26 cellular contexts compared by ENCODE assay signal in the genomic region with DNA sequence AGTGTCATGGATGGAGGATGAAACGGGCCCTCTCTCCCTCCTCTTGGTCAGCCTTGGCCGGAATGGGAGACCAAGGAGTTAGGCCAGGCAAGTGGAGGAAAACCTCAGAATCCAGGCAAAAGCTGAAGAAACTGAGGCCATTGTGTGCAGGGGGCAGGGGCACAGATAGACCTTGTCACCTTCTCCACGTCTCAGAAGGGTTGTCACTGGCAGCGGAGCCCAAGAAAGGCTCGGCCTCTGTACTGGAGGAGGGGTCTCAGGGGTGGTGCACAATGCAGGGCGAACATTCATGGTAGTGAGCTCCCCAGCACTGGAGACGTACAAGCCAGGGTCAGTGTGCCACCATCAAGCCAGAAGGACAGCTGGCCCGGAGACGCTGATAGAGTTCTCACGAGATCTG.
"Had no signal": no experiment of that assay in that cellular context is flagged by ENCODE, and none has a peak within 500 bp of the region (broad histone marks: within the 10 kb centered on the region; RNA-seq: fewer than 3 reads in every experiment).

No MANE protein-coding gene starts in this region.

- H3K27ac ChIP-seq: foreskin keratinocyte, skin epidermis, suprapubic skin, tibial artery, WERI-Rb-1 had no signal

- H3K4me1 ChIP-seq: foreskin keratinocyte, suprapubic skin, tibial artery had no signal

- H3K27me3 ChIP-seq: foreskin keratinocyte had no signal

- H3K4me1 Mint-ChIP-seq: activated T-helper 17 cell treated with anti-CD3 and anti-CD28 coated beads, Interleukin-2, amount 50 U/mL, for 72 hours; stimulated activated memory B cell treated with anti-CD40 and anti-IgM and Interleukin-4, amounts not matched to agents 10 μg/mL and 1 μg/mL and 100 μg/mL, for 72 hours; T-helper 17 cell had no signal

- H3K36me3 Mint-ChIP-seq: activated naive CD8-positive, alpha-beta T cell; naive thymus-derived CD4-positive, alpha-beta T cell; stimulated activated memory B cell treated with anti-CD40 and anti-IgM and Interleukin-4, amounts not matched to agents 10 μg/mL and 1 μg/mL and 100 μg/mL, for 72 hours had no signal

- ATAC-seq: activated CD4-positive, CD25-positive, alpha-beta regulatory T cell treated with anti-CD3 and anti-CD28 coated beads, Interleukin-2, amount 50 U/mL, for 24 hours; activated T-cell treated with anti-CD3 and anti-CD28 coated beads, Interleukin-2, amount 50 U/mL, for 4 hours; activated T-helper 17 cell treated with anti-CD3 and anti-CD28 coated beads, Interleukin-2, amount 50 U/mL, for 72 hours; esophagus mucosa; foreskin keratinocyte; left cardiac atrium; naive thymus-derived CD4-positive, alpha-beta T cell; sciatic nerve; SK-N-SH treated with all-trans-retinoic acid at 6 μM for 48 hours; stimulated activated memory B cell treated with anti-CD40 and anti-IgM and Interleukin-4, amounts not matched to agents 10 μg/mL and 1 μg/mL and 100 μg/mL, for 72 hours; T-helper 17 cell had no signal

- DNase-seq: activated CD4-positive, alpha-beta T cell treated with anti-CD3 and anti-CD28 coated beads for 48 hours; activated CD4-positive, alpha-beta T cell treated with anti-CD3 and anti-CD28 coated beads, Interleukin-2, amount 50 U/mL, for 48 hours; activated naive CD4-positive, alpha-beta T cell; activated T-cell treated with anti-CD3 and anti-CD28 coated beads, Interleukin-2, amount 50 U/mL, for 4 hours; anterior cingulate cortex; cerebellar nuclear complex; foreskin keratinocyte; left cardiac atrium; midbrain; naive thymus-derived CD4-positive, alpha-beta T cell; nucleus accumbens; stimulated activated CD4-positive, alpha-beta T cell treated with anti-CD3 and anti-CD28 coated beads, Interleukin-4, amount 100 ng/mL, for 24 hours; T-helper 17 cell; T1000; WERI-Rb-1 had no signal

- H3K36me3 ChIP-seq: suprapubic skin, tibial artery, WERI-Rb-1 had no signal

- H3K4me3 Mint-ChIP-seq: activated naive CD8-positive, alpha-beta T cell; activated T-cell treated with anti-CD3 and anti-CD28 coated beads, Interleukin-2, amount 50 U/mL, for 4 hours; activated T-helper 17 cell treated with anti-CD3 and anti-CD28 coated beads, Interleukin-2, amount 50 U/mL, for 72 hours; naive thymus-derived CD4-positive, alpha-beta T cell; stimulated activated memory B cell treated with anti-CD40 and anti-IgM and Interleukin-4, amounts not matched to agents 10 μg/mL and 1 μg/mL and 100 μg/mL, for 72 hours; T-helper 17 cell had no signal

- H3K27ac Mint-ChIP-seq: activated naive CD8-positive, alpha-beta T cell; activated T-helper 17 cell treated with anti-CD3 and anti-CD28 coated beads, Interleukin-2, amount 50 U/mL, for 72 hours; naive thymus-derived CD4-positive, alpha-beta T cell; stimulated activated memory B cell treated with anti-CD40 and anti-IgM and Interleukin-4, amounts not matched to agents 10 μg/mL and 1 μg/mL and 100 μg/mL, for 72 hours; T-helper 17 cell had no signal

- FAIRE-seq: islet of Langerhans had no signal

- H3K27me3 Mint-ChIP-seq: activated naive CD8-positive, alpha-beta T cell; activated T-helper 17 cell treated with anti-CD3 and anti-CD28 coated beads, Interleukin-2, amount 50 U/mL, for 72 hours; stimulated activated memory B cell treated with anti-CD40 and anti-IgM and Interleukin-4, amounts not matched to agents 10 μg/mL and 1 μg/mL and 100 μg/mL, for 72 hours had no signal

- H3K9me3 Mint-ChIP-seq: activated T-helper 17 cell treated with anti-CD3 and anti-CD28 coated beads, Interleukin-2, amount 50 U/mL, for 72 hours had no signal

- H3K4me3 ChIP-seq: skin epidermis, suprapubic skin, tibial artery had no signal
